8 cellular contexts compared by ENCODE assay signal in the genomic region with DNA sequence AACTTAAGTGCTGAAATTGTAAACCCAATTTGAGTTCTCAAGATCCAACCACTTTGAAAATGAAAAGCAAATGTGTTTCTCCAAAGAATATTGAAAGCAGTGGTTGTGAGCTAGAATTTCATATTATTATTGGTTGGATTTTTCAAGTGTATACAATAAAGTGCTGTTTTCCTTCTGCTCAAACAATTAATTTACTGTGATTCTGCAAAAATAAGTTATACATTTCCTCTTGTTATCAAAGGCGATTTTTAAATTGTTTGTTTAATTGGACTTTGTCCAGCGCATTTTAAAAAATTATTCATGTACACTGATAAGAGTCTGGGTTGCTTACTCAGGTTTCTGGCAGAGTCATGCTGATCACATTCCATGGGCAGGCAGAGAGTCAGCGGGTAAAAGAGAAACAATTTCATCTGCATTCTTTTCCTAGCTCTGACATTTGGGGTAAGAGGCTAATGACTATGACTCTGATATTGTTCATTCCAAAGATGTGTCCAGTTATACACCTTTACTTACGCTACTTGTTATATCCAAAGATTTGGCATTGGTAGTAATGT. TPM values are rescaled to one million over a fixed set of nuclear protein-coding genes. Genes with fewer than 3 reads are reported as not detected.
DNase-seq lines count a peak whose midpoint lies in the region; ATAC-seq, FAIRE-seq and TF ChIP-seq lines count a peak whose summit lies in the region.
"Had no signal": no experiment of that assay in that cellular context is flagged by ENCODE, and none has a peak within 500 bp of the region (broad histone marks: within the 10 kb centered on the region; RNA-seq: fewer than 3 reads in every experiment).

No MANE protein-coding gene starts in this region.

- no peaks in the 10 kb centered on the region for H4K20me1 ChIP-seq in HepG2 (ENCODE audit: insufficient read depth, low read length)

- H3K79me2 ChIP-seq in HepG2 (ENCODE audit: insufficient read depth, low read length), result no peaks in the 10 kb centered on the region

- H3K27me3 ChIP-seq in HepG2 (ENCODE audit: control insufficient read depth in 1 of 2, insufficient read depth in 2 of 2, low read length in 2 of 2) (no peaks in the 10 kb centered on the region), tibial artery (no peaks in the 10 kb centered on the region)

- TF ChIP-seq RAD21 in Ishikawa (IDR thresholded peaks at IDR 0.05; ENCODE audit: low read depth) (no peak), HepG2 (CRISPR knock-in tag; IDR thresholded peaks at IDR 0.05) (no peak)

- WGBS in HepG2 (ENCODE audit: low lambda C conversion rate), result 50% methylated on average over 4 of the region's 4 CpGs

- H3K4me1 ChIP-seq in HepG2 (ENCODE audit: insufficient read depth, low read length) (no peaks in the 10 kb centered on the region), tibial artery (peaks cover 0 to 91% (median 9%) of the 10 kb centered on the region in 4 donors)

- no peak for FAIRE-seq in HepG2 (lab: Jason Lieb, UNC)

- in situ Hi-C loops in HepG2 (cut with HindIII; ENCODE audit: extremely low pct_ligation_motif_present, low pct_unique_long_range_greater_than_20kb), result loop anchor here (25.0 kb wide), 1 partner anchor 1289 kb away; no protein-coding TSS in a partner anchor

- no peak for TF ChIP-seq CTCF in coronary artery (IDR thresholded peaks at IDR 0.05)
- TF ChIP-seq CTCF in HepG2 (CRISPR knock-in tag; IDR thresholded peaks at IDR 0.05), result no peak
- TF ChIP-seq CTCF in tibial artery (IDR thresholded peaks at IDR 0.05), result no peak

- H3K4me2 ChIP-seq in HepG2 (ENCODE audit: low read depth, low read length), result no peak overlapping the region

- POLR2A ChIA-PET in HepG2 (lab: Yijun Ruan, JAX), result no interaction called here

- DNase-seq in coronary artery (ENCODE audit: low spot score) (no peak), HepG2 (ENCODE audit: low spot score) (no peak), tibial artery (no peak), NCI-H2227 (lab: John Stamatoyannopoulos, UW; ENCODE audit: unreplicated experiment) (no peak), NCI-H1092 treated with DMSO at 0.1 percent for 48 hours (lab: John Stamatoyannopoulos, UW) (no peak)
- DNase-seq in activated CD4-positive, alpha-beta T cell treated with anti-CD3 and anti-CD28 coated beads for 48 hours, result no peak
- DNase-seq: NCI-H82 had no signal

- peak overlapping the region; percentile 62 for H3K4me3 ChIP-seq in coronary artery
- no peak overlapping the region for H3K4me3 ChIP-seq in HepG2 (replicated peaks in 1 of 3; ENCODE audit: insufficient read depth in 1 of 3, low read depth in 2 of 3, low read length in 3 of 3)
- peak overlapping the region; percentile 24 to 30 for H3K4me3 ChIP-seq in tibial artery

- ATAC-seq in HepG2, result 0 out of 3 replicates have a peak, but pooled peaks have one; percentile 36

- intact Hi-C loops in HepG2 (cut with micrococcal nuclease; ENCODE audit: unreplicated experiment), result no loop called here
- intact Hi-C loops in tibial artery (cut with DNase I; ENCODE audit: low total_unique reads), result no loop called here

- no peak overlapping the region for H3K9ac ChIP-seq in HepG2 (ENCODE audit: insufficient read depth, low read depth, low read length)

- TF ChIP-seq EP300 in Ishikawa (IDR thresholded peaks at IDR 0.05; ENCODE audit: borderline replicate concordance) (no peak), HepG2 (IDR thresholded peaks at IDR 0.05; ENCODE audit: low read depth in 2 of 2, low read length in 2 of 2) (no peak), HepG2 (CRISPR knock-in tag; IDR thresholded peaks at IDR 0.05; ENCODE audit: borderline replicate concordance) (no peak)

- BruUV-seq in HepG2 (replicated peaks; lab: Mats Ljungman, UMichigan), result no TSS peak

- no peak overlapping the region for H2AFZ ChIP-seq in HepG2 (ENCODE audit: low read length)

- H3K27ac ChIP-seq in coronary artery (peak overlapping the region; percentile 16 to 28), HepG2 (ENCODE audit: extremely low read length, insufficient read depth, low read length) (no peak overlapping the region), tibial artery (peak overlapping the region; percentile 64 to 66)

- no peak for TF ChIP-seq POLR2A in HepG2 (IDR thresholded peaks at IDR 0.05; ENCODE audit: insufficient read depth in 1 of 2, low read depth in 2 of 2, low read length in 2 of 2)

- H3K36me3 ChIP-seq in HepG2 (replicated peaks in 1 of 2; ENCODE audit: control insufficient read depth in 1 of 2, insufficient read depth in 2 of 2, low read length in 2 of 2), result no peaks in the 10 kb centered on the region
- no peaks in the 10 kb centered on the region for H3K36me3 ChIP-seq in tibial artery

- CTCF ChIA-PET in HepG2 (lab: Yijun Ruan, JAX; ENCODE audit: low intra/inter-chr PET ratio, low total read pairs), result no interaction called here

- no peaks in the 10 kb centered on the region for H3K9me3 ChIP-seq in HepG2 (ENCODE audit: low read length)
- H3K9me3 ChIP-seq in tibial artery, result no peaks in the 10 kb centered on the region

TF ChIP-seq in Ishikawa, 13 proteins besides CTCF, POLR2A, EP300 and RAD21:
- TF ChIP-seq EGR1 (IDR thresholded peaks at IDR 0.05), result no peak
- peak; percentile 68 for TF ChIP-seq NFIC (IDR thresholded peaks at IDR 0.05)
- no peak for TF ChIP-seq ZBTB7A (IDR thresholded peaks at IDR 0.05; ENCODE audit: low read depth)
- no peak for TF ChIP-seq CEBPB (IDR thresholded peaks at IDR 0.05)
- TF ChIP-seq TEAD4 (IDR thresholded peaks at IDR 0.05), result peak; percentile 88
TF ChIP-seq in Ishikawa: peak in this region for 2.

TF ChIP-seq in HepG2, 621 proteins besides CTCF, POLR2A, EP300 and RAD21:
- TF ChIP-seq ZNF281 (CRISPR knock-in tag; IDR thresholded peaks at IDR 0.05; ENCODE audit: borderline replicate concordance), result no peak
- TF ChIP-seq ZBTB21 (CRISPR knock-in tag; IDR thresholded peaks at IDR 0.05), result no peak
- no peak for TF ChIP-seq ZNF207 (IDR thresholded peaks at IDR 0.05; ENCODE audit: borderline replicate concordance)
- TF ChIP-seq ADNP (CRISPR knock-in tag; IDR thresholded peaks at IDR 0.05), result no peak

RNA-seq across cellular contexts. Expression of gene FAT4, which starts 8.9 kb away (rescaled TPM):
- 0.27 TPM in 2 replicates for total RNA-seq in HepG2 (2016; rRNA removed; fragmentation: Illumina TruSeq; extraction: Trizol)
- total RNA-seq in HepG2 (2016; cell fraction: cytosol; rRNA removed; fragmentation: Illumina TruSeq; extraction: Trizol; ENCODE audit: low read depth), result under 0.01 TPM in 1 of 2 replicates, not detected in the other
- total RNA-seq in HepG2 (2016; cell fraction: insoluble cytoplasmic fraction; rRNA removed; fragmentation: Illumina TruSeq; extraction: Trizol), result 0.24 and 0.28 TPM in 2 replicates
- 0.03 and 0.06 TPM in 2 replicates for total RNA-seq in HepG2 (2016; cell fraction: membrane; rRNA removed; fragmentation: Illumina TruSeq; extraction: Trizol)
- total RNA-seq in HepG2 (2016; cell fraction: nucleus; rRNA removed; fragmentation: Illumina TruSeq; extraction: Trizol), result 0.69 and 0.78 TPM in 2 replicates
- 0.69 and 1.2 TPM in 2 replicates for polyA plus RNA-seq in HepG2 (2011; rRNA removed)
- 0.42 and 0.63 TPM in 2 replicates for polyA plus RNA-seq in HepG2 (2011; cell fraction: cytosol; rRNA removed)
- polyA plus RNA-seq in HepG2 (2011; cell fraction: nucleus; rRNA removed), result 0.92 and 1.0 TPM in 2 replicates
- polyA plus RNA-seq in HepG2 (2012), result 0.25 and 0.79 TPM in 2 replicates
- polyA plus RNA-seq in HepG2 (2016; cell fraction: cytosol; fragmentation: Illumina TruSeq; extraction: Trizol; ENCODE audit: low read depth), result not detected in 2 replicates
- polyA plus RNA-seq in HepG2 (2016; cell fraction: insoluble cytoplasmic fraction; fragmentation: Illumina TruSeq; extraction: Trizol; ENCODE audit: low read depth), result 0.08 TPM in 2 replicates
- 0.02 TPM in 1 of 2 replicates, not detected in the other for polyA plus RNA-seq in HepG2 (2016; cell fraction: membrane; fragmentation: Illumina TruSeq; extraction: Trizol; ENCODE audit: low read depth)
- polyA plus RNA-seq in HepG2 (2016; cell fraction: nucleus; fragmentation: Illumina TruSeq; extraction: Trizol; ENCODE audit: insufficient read depth, low read depth), result 0.24 and 0.29 TPM in 2 replicates
- 0.94 and 2.7 TPM in 2 replicates for polyA minus RNA-seq in HepG2 (2011; rRNA and poly(A)+ RNA removed; ENCODE audit: low replicate concordance)
- 1.4 and 2.4 TPM in 2 replicates for polyA minus RNA-seq in HepG2 (2011; cell fraction: cytosol; rRNA and poly(A)+ RNA removed)
- polyA minus RNA-seq in HepG2 (2011; cell fraction: nucleus; rRNA and poly(A)+ RNA removed), result 6.6 and 8.8 TPM in 2 replicates

Comparison
In these comparisons a context has a peak if more than half of its experiments do, and no peak if none do; other contexts are left out.
1. H3K4me3 ChIP-seq: peak in coronary artery (single experiment) and tibial artery (2 of 2); none in HepG2 (0 of 3).